ENCODE assay signal across 2 cellular contexts in genomic region chr19:4633140-4633967, GRCh38.
TF ChIP-seq lines count a peak whose summit lies in the region.

No MANE protein-coding gene starts in this region.

TF ChIP-seq in GM12891, 5 proteins besides CTCF, POLR2A, EP300 and RAD21 (continued from another document):
- TF ChIP-seq SPI1 (IDR thresholded peaks at IDR 0.05; ENCODE audit: low read depth, low read length) = no peak
- TF ChIP-seq TAF1 (IDR thresholded peaks at IDR 0.05; ENCODE audit: low read depth, low read length) = no peak
- no peak for TF ChIP-seq PAX5 (IDR thresholded peaks at IDR 0.05; ENCODE audit: insufficient read depth, low read length, severe bottlenecking)

TF ChIP-seq in H1, 55 proteins besides CTCF, POLR2A, EP300 and RAD21 (continued from another document):
- TF ChIP-seq ATF2 (IDR thresholded peaks at IDR 0.05; ENCODE audit: low read length) (no peak), CBX8 (IDR thresholded peaks at IDR 0.05; ENCODE audit: borderline replicate concordance, low read depth, low read length) (no peak), MAX (IDR thresholded peaks at IDR 0.05) (peak; percentile 48; the same call in 1 of the 2 replicates), HDAC2 (IDR thresholded peaks at IDR 0.05; ENCODE audit: borderline replicate concordance in 1 of 2, low read depth in 2 of 2, low read length in 2 of 2) (peak in 1 of 2 experiments; percentile 100; a peak in 2 of 4 replicates), KDM1A (IDR thresholded peaks at IDR 0.05; ENCODE audit: borderline replicate concordance, low read length) (peak; percentile 100), CREB1 (IDR thresholded peaks at IDR 0.05) (0 out of 2 replicates have a peak, but pooled peaks have one; percentile 36), TBP (IDR thresholded peaks at IDR 0.05; ENCODE audit: low read depth, low read length) (0 out of 2 replicates have a peak, but pooled peaks have one; percentile 15), SIN3A (conservative IDR thresholded peaks at IDR 0.05 in 1 of 2, IDR thresholded peaks at IDR 0.05 in 1 of 2; ENCODE audit: low read depth in 1 of 2, low read length in 2 of 2) (0 out of 4 replicates have a peak, but pooled peaks of 1 of the 2 experiments have one; percentile 26), TEAD4 (IDR thresholded peaks at IDR 0.05; ENCODE audit: low read depth, low read length) (peak; percentile 44; the same call in 1 of the 2 replicates), SAP30 (IDR thresholded peaks at IDR 0.05; ENCODE audit: insufficient read depth, insufficient replicate concordance, low read length) (no peak), YY1 (IDR thresholded peaks at IDR 0.05; ENCODE audit: low read depth, low read length) (peak; percentile 26; the same call in 1 of the 2 replicates)
